ENCODE assay signal across 8 cellular contexts in genomic region chr16:48366165-48367093, GRCh38. TPM values are rescaled to one million over a fixed set of nuclear protein-coding genes. Genes with fewer than 3 reads are reported as not detected.
DNase-seq lines count a peak whose midpoint lies in the region; ATAC-seq and TF ChIP-seq lines count a peak whose summit lies in the region.

No MANE protein-coding gene starts in this region.

- H3K27me3 ChIP-seq in H7 (ENCODE audit: control insufficient read depth, insufficient read depth, low read length), result no peaks in the 10 kb centered on the region
- no peaks in the 10 kb centered on the region for H3K27me3 ChIP-seq in Karpas-422 (ENCODE audit: low read length)
- H3K27me3 ChIP-seq in left lung, result no peaks in the 10 kb centered on the region

- peak overlapping the region; percentile 25; the same call in 1 of the 2 replicates for H2AFZ ChIP-seq in Karpas-422 (ENCODE audit: low read length)

- H3K9me2 ChIP-seq in Karpas-422 (replicated peaks; ENCODE audit: insufficient read depth, low read length), result no peaks in the 10 kb centered on the region

- peaks cover 42% of the 10 kb centered on the region for H3K4me1 Mint-ChIP-seq in T-helper 2 cell treated with Interferon-gamma antibody and Interleukin-4, amounts not matched to agents 5 μg/mL and 100 μg/mL, for 36 hours (ENCODE audit: low read depth)
- H3K4me1 Mint-ChIP-seq in stimulated activated effector memory CD8-positive, alpha-beta T cell treated with anti-CD3 and anti-CD28 coated beads, Interleukin-12 subunit alpha, Interleukin-12 subunit beta, amount 100 ng/mL, for 72 hours, result peaks cover 30% of the 10 kb centered on the region

- H4K20me1 ChIP-seq in Karpas-422 (ENCODE audit: insufficient read depth, low read depth, low read length), result peaks cover 39% of the 10 kb centered on the region

- peak overlapping the region; percentile 91 for H3K4me3 Mint-ChIP-seq in T-helper 2 cell treated with Interferon-gamma antibody and Interleukin-4, amounts not matched to agents 5 μg/mL and 100 μg/mL, for 36 hours
- H3K4me3 Mint-ChIP-seq in stimulated activated effector memory CD8-positive, alpha-beta T cell treated with anti-CD3 and anti-CD28 coated beads, Interleukin-12 subunit alpha, Interleukin-12 subunit beta, amount 100 ng/mL, for 72 hours, result peak overlapping the region; percentile 75

- no peak for TF ChIP-seq CTCF in left lung (IDR thresholded peaks at IDR 0.05)

- DNase-seq in NCI-H1694 treated with DMSO at 0.1 percent for 48 hours (lab: John Stamatoyannopoulos, UW) (peak; percentile 37), NCI-H1694 (lab: John Stamatoyannopoulos, UW) (no peak), H7 (peak; percentile 48), Karpas-422 (peak; percentile 80), cerebellar cortex (ENCODE audit: low spot score) (peak; percentile 66), left lung (no peak)
- peak; percentile 47 for DNase-seq in T-helper 2 cell treated with Interferon-gamma antibody and Interleukin-4, amounts not matched to agents 5 μg/mL and 100 μg/mL, for 36 hours (ENCODE audit: low spot score)
- peak; percentile 35 to 76 for DNase-seq in stimulated activated effector memory CD8-positive, alpha-beta T cell treated with anti-CD3 and anti-CD28 coated beads, Interleukin-12 subunit alpha, Interleukin-12 subunit beta, amount 100 ng/mL, for 72 hours (ENCODE audit: low spot score in 2 of 2)

- no peaks in the 10 kb centered on the region for H3K27me3 Mint-ChIP-seq in T-helper 2 cell treated with Interferon-gamma antibody and Interleukin-4, amounts not matched to agents 5 μg/mL and 100 μg/mL, for 36 hours (ENCODE audit: low read depth)

- H3K27ac ChIP-seq in Karpas-422 (ENCODE audit: low read length), result peak overlapping the region; percentile 66; the same call in 1 of the 2 replicates
- H3K27ac ChIP-seq in left lung, result peak overlapping the region; percentile 83 to 91

- H3K4me1 ChIP-seq in Karpas-422 (ENCODE audit: low read length) (peaks cover 21% of the 10 kb centered on the region), left lung (peaks cover 17 to 51% of the 10 kb centered on the region in 2 donors)

- H3K9me3 ChIP-seq in Karpas-422 (ENCODE audit: low read length) (no peaks in the 10 kb centered on the region), left lung (no peaks in the 10 kb centered on the region)

- H3K36me3 ChIP-seq in H7 (replicated peaks; ENCODE audit: control insufficient read depth, insufficient read depth, low read length) (peaks cover under 1% of the 10 kb centered on the region), Karpas-422 (ENCODE audit: insufficient read depth, low read length) (peaks cover 3% of the 10 kb centered on the region; the same call in 1 of the 2 replicates), left lung (peaks cover 0 to 9% of the 10 kb centered on the region in 2 donors)

- H3K4me3 ChIP-seq in H7 (ENCODE audit: insufficient read depth, low read depth, low read length) (peak overlapping the region; percentile 53), Karpas-422 (ENCODE audit: low read length) (peak overlapping the region; percentile 75), left lung (peak overlapping the region; percentile 30 to 56)

- H3K9me3 Mint-ChIP-seq in T-helper 2 cell treated with Interferon-gamma antibody and Interleukin-4, amounts not matched to agents 5 μg/mL and 100 μg/mL, for 36 hours, result no peaks in the 10 kb centered on the region
- no peaks in the 10 kb centered on the region for H3K9me3 Mint-ChIP-seq in stimulated activated effector memory CD8-positive, alpha-beta T cell treated with anti-CD3 and anti-CD28 coated beads, Interleukin-12 subunit alpha, Interleukin-12 subunit beta, amount 100 ng/mL, for 72 hours

- H3K79me2 ChIP-seq in Karpas-422 (ENCODE audit: low read length), result peaks cover 86% of the 10 kb centered on the region

- intact Hi-C loops in left lung (cut with DNase I), result loop anchor here in 1 of 2 donors (10.0 kb wide), 1 partner anchor 258 kb away; no protein-coding TSS in a partner anchor

- peak; percentile 58 for ATAC-seq in left lung
- ATAC-seq in stimulated activated effector memory CD8-positive, alpha-beta T cell treated with anti-CD3 and anti-CD28 coated beads, Interleukin-12 subunit alpha, Interleukin-12 subunit beta, amount 100 ng/mL, for 72 hours, result peak; percentile 86

- H3K4me2 ChIP-seq in Karpas-422 (ENCODE audit: low read depth, low read length, poor library complexity, severe bottlenecking), result peak overlapping the region; percentile 95

- H3K9ac ChIP-seq in Karpas-422 (ENCODE audit: low read length), result peak overlapping the region; percentile 71

- peaks cover 6% of the 10 kb centered on the region for H3K36me3 Mint-ChIP-seq in T-helper 2 cell treated with Interferon-gamma antibody and Interleukin-4, amounts not matched to agents 5 μg/mL and 100 μg/mL, for 36 hours (ENCODE audit: low read depth)
- H3K36me3 Mint-ChIP-seq in stimulated activated effector memory CD8-positive, alpha-beta T cell treated with anti-CD3 and anti-CD28 coated beads, Interleukin-12 subunit alpha, Interleukin-12 subunit beta, amount 100 ng/mL, for 72 hours, result peaks cover 13% of the 10 kb centered on the region

- H3K27ac Mint-ChIP-seq in T-helper 2 cell treated with Interferon-gamma antibody and Interleukin-4, amounts not matched to agents 5 μg/mL and 100 μg/mL, for 36 hours, result peak overlapping the region; percentile 98
- H3K27ac Mint-ChIP-seq in stimulated activated effector memory CD8-positive, alpha-beta T cell treated with anti-CD3 and anti-CD28 coated beads, Interleukin-12 subunit alpha, Interleukin-12 subunit beta, amount 100 ng/mL, for 72 hours, result peak overlapping the region; percentile 96

RNA-seq across cellular contexts. Expression of gene SIAH1, which starts 18.8 kb away (rescaled TPM):
- 36.8 and 37.5 TPM in 2 replicates for total RNA-seq in H7 (2014; rRNA removed; shearing (Covaris generic))
- 9.3 and 12.2 TPM in 2 replicates for total RNA-seq in Karpas-422 (2014; rRNA removed; shearing (Covaris generic); ENCODE audit: low replicate concordance)
- total RNA-seq in left lung, result 10 to 100 TPM; 18.9 to 21.9 TPM

Comparison
In these comparisons a context has a peak if more than half of its experiments do, and no peak if none do; other contexts are left out.
1. DNase-seq: peak in NCI-H1694 treated with DMSO at 0.1 percent for 48 hours (single experiment), H7 (single experiment), Karpas-422 (single experiment), T-helper 2 cell treated with Interferon-gamma antibody and Interleukin-4, amounts not matched to agents 5 μg/mL and 100 μg/mL, for 36 hours (single experiment), cerebellar cortex (single experiment) and stimulated activated effector memory CD8-positive, alpha-beta T cell treated with anti-CD3 and anti-CD28 coated beads, Interleukin-12 subunit alpha, Interleukin-12 subunit beta, amount 100 ng/mL, for 72 hours (2 of 2); none in NCI-H1694 (single experiment) and left lung (0 of 2).
2. Peak in every context shown above with its lines, with median percentiles within 50 percentile points of each other: H3K4me3 ChIP-seq.